30 cellular contexts compared by ENCODE assay signal in genomic region chr4:34293459-34293858, GRCh38.
DNase-seq lines count a peak whose midpoint lies in the region; TF ChIP-seq lines count a peak whose summit lies in the region.
"Had no signal": no experiment of that assay in that cellular context is flagged by ENCODE, and none has a peak within 500 bp of the region (broad histone marks: within the 10 kb centered on the region; RNA-seq: fewer than 3 reads in every experiment).

No MANE protein-coding gene starts in this region.

- H3K4me2 ChIP-seq in SU-DHL-6 (ENCODE audit: low read depth, low read length, poor library complexity, severe bottlenecking) = no peak overlapping the region
- H3K4me2 ChIP-seq in neuronal stem cell (ENCODE audit: insufficient read depth, low read length, poor library complexity, severe bottlenecking) = no peak overlapping the region

- no peak overlapping the region for H2BK120ac ChIP-seq in neuronal stem cell (ENCODE audit: low read depth, low read length)

- H3K4me3 ChIP-seq in SU-DHL-6 (ENCODE audit: insufficient read depth, low read length, poor library complexity, severe bottlenecking) (no peak overlapping the region), neuronal stem cell (ENCODE audit: low read length in 2 of 2) (no peak overlapping the region), brain microvascular endothelial cell (ENCODE audit: low read depth, low read length) (no peak overlapping the region)
- H3K4me3 ChIP-seq: ascending aorta, left lung, Peyer's patch, right lobe of liver, tibial artery had no signal

- H2BK15ac ChIP-seq in neuronal stem cell (ENCODE audit: low read length) = no peak overlapping the region

- H4K91ac ChIP-seq in neuronal stem cell (ENCODE audit: low read depth, low read length, poor library complexity) = no peak overlapping the region

- H3K18ac ChIP-seq in neuronal stem cell (ENCODE audit: low read length) = no peak overlapping the region

- no peaks in the 10 kb centered on the region for H3K79me2 ChIP-seq in SU-DHL-6 (ENCODE audit: insufficient read depth, low read length)

- H4K8ac ChIP-seq in neuronal stem cell (ENCODE audit: low read depth, low read length) = no peak overlapping the region

- H2BK5ac ChIP-seq in neuronal stem cell (ENCODE audit: low read length) = no peak overlapping the region

- H3K36me3 ChIP-seq in SU-DHL-6 (ENCODE audit: low read length) = no peaks in the 10 kb centered on the region
- no peaks in the 10 kb centered on the region for H3K36me3 ChIP-seq in neuronal stem cell (replicated peaks in 1 of 2; ENCODE audit: control insufficient read depth in 2 of 2, insufficient read depth in 2 of 2, low read length in 2 of 2)
- H3K36me3 ChIP-seq in brain microvascular endothelial cell (replicated peaks) = no peaks in the 10 kb centered on the region
- H3K36me3 ChIP-seq: ascending aorta, left lung, Peyer's patch, right lobe of liver, tibial artery had no signal

- H3F3A ChIP-seq in SU-DHL-6 (ENCODE audit: insufficient read depth) = no peaks in the 10 kb centered on the region

- H3K27ac ChIP-seq in SU-DHL-6 (ENCODE audit: low read depth, low read length) = no peak overlapping the region
- H3K27ac ChIP-seq in neuronal stem cell (replicated peaks; ENCODE audit: low read length) = no peak overlapping the region
- H3K27ac ChIP-seq in brain microvascular endothelial cell = no peak overlapping the region
- H3K27ac ChIP-seq: ascending aorta, left lung, Peyer's patch, right lobe of liver, tibial artery had no signal

- H2AFZ ChIP-seq in SU-DHL-6 (ENCODE audit: low read depth, low read length, severe bottlenecking) = peak overlapping the region; percentile 87
- H2AFZ ChIP-seq in neuronal stem cell (ENCODE audit: low read length) = no peak overlapping the region

- H3K9ac ChIP-seq in SU-DHL-6 (ENCODE audit: low read length) = no peak overlapping the region
- H3K9ac ChIP-seq in neuronal stem cell (ENCODE audit: low read depth, low read length, poor library complexity) = no peak overlapping the region

- H2BK12ac ChIP-seq in neuronal stem cell (ENCODE audit: low read length) = no peak overlapping the region

- H3K9me2 ChIP-seq in SU-DHL-6 (replicated peaks; ENCODE audit: insufficient read depth, low read length) = no peaks in the 10 kb centered on the region

- in situ Hi-C loops in brain microvascular endothelial cell (cut with HindIII; ENCODE audit: low pct_ligation_motif_present, low sequenced_read_pairs) = no loop called here

- no peaks in the 10 kb centered on the region for H3K4me1 ChIP-seq in neuronal stem cell (ENCODE audit: control insufficient read depth in 2 of 2, insufficient read depth in 1 of 2, low read depth in 1 of 2, low read length in 2 of 2)
- H3K4me1 ChIP-seq: ascending aorta, left lung, Peyer's patch, right lobe of liver, tibial artery had no signal

- H4K20me1 ChIP-seq in SU-DHL-6 (ENCODE audit: low read depth, low read length) = no peaks in the 10 kb centered on the region

- TF ChIP-seq CTCF in SU-DHL-6 (IDR thresholded peaks at IDR 0.05; ENCODE audit: insufficient read depth, low read length, poor library complexity, severe bottlenecking) = no peak
- TF ChIP-seq CTCF in brain microvascular endothelial cell (IDR thresholded peaks at IDR 0.05; ENCODE audit: low read depth, low read length, missing control alignments) = no peak

- DNase-seq in Daoy (ENCODE audit: low read depth) = peak; percentile 3
- peak; percentile 26 for DNase-seq in M059J (ENCODE audit: low read depth)
- DNase-seq in iPS-NIHi11 (ENCODE audit: low spot score) = peak; percentile 11
- no peak for DNase-seq in neuronal stem cell (ENCODE audit: low spot score)
- DNase-seq in NCI-H1092 (lab: John Stamatoyannopoulos, UW) = no peak
- DNase-seq in brain microvascular endothelial cell = no peak
- DNase-seq in activated T-cell treated with anti-CD3 and anti-CD28 coated beads for 4 hours = no peak
- DNase-seq: activated CD4-positive, alpha-beta T cell treated with anti-CD3 and anti-CD28 coated beads, Interleukin-2, amount 10 ng/mL, durations not matched to agents 7 days and 5 days; activated effector memory CD4-positive, alpha-beta T cell treated with anti-CD3 and anti-CD28 coated beads, Interleukin-2, amount 50 U/mL, for 16 hours; activated naive CD8-positive, alpha-beta T cell treated with anti-CD3 and anti-CD28 coated beads for 36 hours; activated T-cell treated with anti-CD3 and anti-CD28 coated beads, Interleukin-2, amount 50 U/mL, for 24 hours; caudate nucleus; CD8-positive, alpha-beta memory T cell; cortex of kidney; effector memory CD4-positive, alpha-beta T cell; GOT3; islet precursor cell; left lung; mesenchymal stem cell; MM.1S; NCI-H2029; NCI-H526 treated with DMSO at 0.1 percent for 48 hours; Peyer's patch; posterior cingulate gyrus; right lobe of liver; stimulated activated CD4-positive, alpha-beta T cell treated with anti-CD3 and anti-CD28 coated beads, Interleukin-4, amount 100 ng/mL, for 24 hours; T1000; tibial artery had no signal

- H3K4ac ChIP-seq in neuronal stem cell (ENCODE audit: low read length) = no peak overlapping the region

- 0 out of 2 replicates have a peak, but pooled peaks cover 4% of the 10 kb centered on the region for H3K9me3 ChIP-seq in SU-DHL-6 (ENCODE audit: insufficient read depth, low read length)
- H3K9me3 ChIP-seq in neuronal stem cell (replicated peaks in 1 of 2; ENCODE audit: control insufficient read depth in 2 of 2, insufficient read depth in 1 of 2, low read depth in 1 of 2, low read length in 2 of 2) = no peaks in the 10 kb centered on the region
- H3K9me3 ChIP-seq: ascending aorta, left lung, Peyer's patch, right lobe of liver, tibial artery had no signal

- no peak overlapping the region for H3K14ac ChIP-seq in neuronal stem cell (ENCODE audit: low read length)

- no peak overlapping the region for H2AK5ac ChIP-seq in neuronal stem cell (ENCODE audit: low read depth, low read length)

- H3K27me3 ChIP-seq in SU-DHL-6 (ENCODE audit: low read length) (no peaks in the 10 kb centered on the region), neuronal stem cell (ENCODE audit: control insufficient read depth in 3 of 3, insufficient read depth in 3 of 3, low read depth in 1 of 3, low read length in 3 of 3) (no peaks in the 10 kb centered on the region), brain microvascular endothelial cell (replicated peaks) (no peaks in the 10 kb centered on the region)
- H3K27me3 ChIP-seq: ascending aorta, left lung, Peyer's patch, right lobe of liver, tibial artery had no signal

- no peak overlapping the region for H3K23ac ChIP-seq in neuronal stem cell (ENCODE audit: low read depth, low read length, poor library complexity)

- H3K79me1 ChIP-seq in neuronal stem cell (ENCODE audit: low read depth, low read length) = no peaks in the 10 kb centered on the region

Comparison
In these comparisons a context has a peak if more than half of its experiments do, and no peak if none do; other contexts are left out.
1. DNase-seq: peak in Daoy (single experiment), M059J (single experiment) and iPS-NIHi11 (single experiment); none in neuronal stem cell (single experiment), NCI-H1092 (single experiment), brain microvascular endothelial cell (single experiment) and activated T-cell treated with anti-CD3 and anti-CD28 coated beads for 4 hours (single experiment).